Comparison of ENCODE assay signal across 9 cellular contexts in the genomic region with DNA sequence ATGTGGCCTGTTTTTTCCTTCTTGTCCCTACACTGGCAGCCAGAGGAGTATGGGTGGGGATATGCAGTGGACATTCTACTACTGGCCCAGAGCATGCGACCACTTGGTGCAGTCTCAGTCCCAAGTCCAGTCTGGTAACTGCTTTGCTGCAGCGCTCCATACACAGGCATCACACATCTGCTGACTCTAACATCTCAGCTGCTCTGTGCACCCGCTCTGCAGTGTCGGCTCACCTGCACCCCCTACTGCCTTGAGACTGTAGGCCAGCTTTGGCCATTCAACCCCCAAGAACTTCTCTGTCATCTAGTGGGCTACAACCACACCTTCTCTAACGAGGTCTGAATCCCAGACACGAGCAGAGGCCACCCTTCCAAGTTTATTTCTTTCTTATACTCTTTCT. TPM values are rescaled to one million over a fixed set of nuclear protein-coding genes. Genes with fewer than 3 reads are reported as not detected.
DNase-seq lines count a peak whose midpoint lies in the region; ATAC-seq and TF ChIP-seq lines count a peak whose summit lies in the region.
"Had no signal": no experiment of that assay in that cellular context is flagged by ENCODE, and none has a peak within 500 bp of the region (broad histone marks: within the 10 kb centered on the region; RNA-seq: fewer than 3 reads in every experiment).

No MANE protein-coding gene starts in this region.

- H3K9me3 ChIP-seq in lower lobe of right lung = no peaks in the 10 kb centered on the region

- H3K27ac ChIP-seq in lower lobe of right lung = no peak overlapping the region

- peak; percentile 90 for ATAC-seq in GM21367 (IDR thresholded peaks at IDR 0.05; ENCODE audit: unreplicated experiment)
- no peak for ATAC-seq in HG03039 (IDR thresholded peaks at IDR 0.05; ENCODE audit: unreplicated experiment)
- ATAC-seq in lower lobe of right lung = no peak

- no peak for TF ChIP-seq EP300 in Ishikawa (IDR thresholded peaks at IDR 0.05; ENCODE audit: borderline replicate concordance)

- no peaks in the 10 kb centered on the region for H3K27me3 ChIP-seq in lower lobe of right lung (ENCODE audit: low read depth)

- H3K4me3 Mint-ChIP-seq in endothelial cell (ENCODE audit: unreplicated experiment) = no peak overlapping the region

- peak; percentile 28 for TF ChIP-seq RAD21 in Ishikawa (IDR thresholded peaks at IDR 0.05; ENCODE audit: low read depth)

- H3K4me3 ChIP-seq in lower lobe of right lung = no peak overlapping the region

- H3K36me3 Mint-ChIP-seq in endothelial cell (ENCODE audit: low read depth, unreplicated experiment) = no peaks in the 10 kb centered on the region

- no peaks in the 10 kb centered on the region for H3K36me3 ChIP-seq in lower lobe of right lung

- TF ChIP-seq CTCF in endothelial cell (IDR thresholded peaks at IDR 0.05; ENCODE audit: unreplicated experiment) (peak; percentile 53), lower lobe of right lung (IDR thresholded peaks at IDR 0.05) (no peak)

- no peaks in the 10 kb centered on the region for H3K4me1 Mint-ChIP-seq in endothelial cell (ENCODE audit: unreplicated experiment)

- no peaks in the 10 kb centered on the region for H3K27me3 Mint-ChIP-seq in endothelial cell (ENCODE audit: unreplicated experiment)

- peak; percentile 58 for DNase-seq in D341Med (ENCODE audit: low spot score)
- peak; percentile 64 for DNase-seq in endothelial cell (ENCODE audit: low spot score)
- no peak for DNase-seq in NCI-H2029 (lab: John Stamatoyannopoulos, UW)
- no peak for DNase-seq in amniotic stem cell (lab: John Stamatoyannopoulos, UW)
- no peak for DNase-seq in lower lobe of right lung

- no peaks in the 10 kb centered on the region for H3K9me3 Mint-ChIP-seq in endothelial cell (ENCODE audit: unreplicated experiment)

- H3K27ac Mint-ChIP-seq in endothelial cell (ENCODE audit: unreplicated experiment) = no peak overlapping the region

- intact Hi-C loops in lower lobe of right lung (cut with DNase I) = no loop called here

- no peaks in the 10 kb centered on the region for H3K4me1 ChIP-seq in lower lobe of right lung

TF ChIP-seq in Ishikawa, 13 proteins besides CTCF, POLR2A, EP300 and RAD21:
- TF ChIP-seq, protein P1, sequence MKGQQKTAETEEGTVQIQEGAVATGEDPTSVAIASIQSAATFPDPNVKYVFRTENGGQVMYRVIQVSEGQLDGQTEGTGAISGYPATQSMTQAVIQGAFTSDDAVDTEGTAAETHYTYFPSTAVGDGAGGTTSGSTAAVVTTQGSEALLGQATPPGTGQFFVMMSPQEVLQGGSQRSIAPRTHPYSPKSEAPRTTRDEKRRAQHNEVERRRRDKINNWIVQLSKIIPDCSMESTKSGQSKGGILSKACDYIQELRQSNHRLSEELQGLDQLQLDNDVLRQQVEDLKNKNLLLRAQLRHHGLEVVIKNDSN (IDR thresholded peaks at IDR 0.05) = no peak
- TF ChIP-seq NFIC (IDR thresholded peaks at IDR 0.05) (no peak), TEAD4 (IDR thresholded peaks at IDR 0.05) (no peak), TCF12 (IDR thresholded peaks at IDR 0.05; ENCODE audit: low read depth) (no peak), CEBPB (IDR thresholded peaks at IDR 0.05) (no peak)
TF ChIP-seq in Ishikawa: peak in this region for 0.

RNA-seq across cellular contexts. Expression of a gene that starts 46.4 kb away (rescaled TPM):
- total RNA-seq in endothelial cell (ENCODE audit: unreplicated experiment) = 0.51 TPM
- total RNA-seq in lower lobe of right lung = not detected
- total RNA-seq: astrocyte had no signal

Comparison
In these comparisons a context has a peak if more than half of its experiments do, and no peak if none do; other contexts are left out.
1. DNase-seq: peak in D341Med (single experiment) and endothelial cell (single experiment); none in NCI-H2029 (single experiment), amniotic stem cell (single experiment) and lower lobe of right lung (single experiment).